ENCODE assay signal across 12 cellular contexts in genomic region chr6:126530777-126531176, GRCh38.
"Had no signal": no experiment of that assay in that cellular context is flagged by ENCODE, and none has a peak within 500 bp of the region (broad histone marks: within the 10 kb centered on the region; RNA-seq: fewer than 3 reads in every experiment).

No MANE protein-coding gene starts in this region.

- H3K9me3 ChIP-seq: adrenal gland, thoracic aorta had no signal

- H3K4me1 ChIP-seq: adrenal gland had no signal

- H3K9me3 Mint-ChIP-seq: activated naive CD4-positive, alpha-beta T cell treated with anti-CD3 and anti-CD28 coated beads, Interleukin-2, amount 50 U/mL, for 72 hours; naive thymus-derived CD8-positive, alpha-beta T cell; stimulated activated naive B cell treated with anti-CD40 and anti-IgM and Interleukin-4, amounts not matched to agents 10 μg/mL and 1 μg/mL and 100 μg/mL, for 72 hours had no signal

- DNase-seq: activated CD4-positive, alpha-beta T cell treated with anti-CD3 and anti-CD28 coated beads, Interleukin-2, amount 50 U/mL, for 48 hours; activated gamma-delta T cell; adrenal gland; effector memory CD8-positive, alpha-beta T cell; foreskin fibroblast; hypothalamus; kidney; mesenchymal stem cell; naive thymus-derived CD8-positive, alpha-beta T cell; stimulated activated naive B cell treated with anti-CD40 and anti-IgM and Interleukin-4, amounts not matched to agents 10 μg/mL and 1 μg/mL and 100 μg/mL, for 72 hours had no signal

- H3K27ac ChIP-seq: adrenal gland, thoracic aorta had no signal

- H3K27ac Mint-ChIP-seq: activated naive CD4-positive, alpha-beta T cell treated with anti-CD3 and anti-CD28 coated beads, Interleukin-2, amount 50 U/mL, for 72 hours; effector memory CD8-positive, alpha-beta T cell; naive thymus-derived CD8-positive, alpha-beta T cell; stimulated activated naive B cell treated with anti-CD40 and anti-IgM and Interleukin-4, amounts not matched to agents 10 μg/mL and 1 μg/mL and 100 μg/mL, for 72 hours had no signal

- H3K4me3 ChIP-seq: adrenal gland, thoracic aorta had no signal

- H3K4me3 Mint-ChIP-seq: effector memory CD8-positive, alpha-beta T cell; naive thymus-derived CD8-positive, alpha-beta T cell; stimulated activated naive B cell treated with anti-CD40 and anti-IgM and Interleukin-4, amounts not matched to agents 10 μg/mL and 1 μg/mL and 100 μg/mL, for 72 hours had no signal

- H3K27me3 Mint-ChIP-seq: effector memory CD8-positive, alpha-beta T cell; stimulated activated naive B cell treated with anti-CD40 and anti-IgM and Interleukin-4, amounts not matched to agents 10 μg/mL and 1 μg/mL and 100 μg/mL, for 72 hours had no signal

- H3K36me3 Mint-ChIP-seq: activated naive CD4-positive, alpha-beta T cell treated with anti-CD3 and anti-CD28 coated beads, Interleukin-2, amount 50 U/mL, for 72 hours; naive thymus-derived CD8-positive, alpha-beta T cell; stimulated activated naive B cell treated with anti-CD40 and anti-IgM and Interleukin-4, amounts not matched to agents 10 μg/mL and 1 μg/mL and 100 μg/mL, for 72 hours had no signal

- H3K4me1 Mint-ChIP-seq: naive thymus-derived CD8-positive, alpha-beta T cell; stimulated activated naive B cell treated with anti-CD40 and anti-IgM and Interleukin-4, amounts not matched to agents 10 μg/mL and 1 μg/mL and 100 μg/mL, for 72 hours had no signal

- H3K36me3 ChIP-seq: adrenal gland, thoracic aorta had no signal

- H3K27me3 ChIP-seq: adrenal gland had no signal

- ATAC-seq: activated naive CD4-positive, alpha-beta T cell treated with anti-CD3 and anti-CD28 coated beads, Interleukin-2, amount 50 U/mL, for 72 hours; effector memory CD8-positive, alpha-beta T cell; naive thymus-derived CD8-positive, alpha-beta T cell; stimulated activated naive B cell treated with anti-CD40 and anti-IgM and Interleukin-4, amounts not matched to agents 10 μg/mL and 1 μg/mL and 100 μg/mL, for 72 hours had no signal
